ENCODE assay signal across 8 cellular contexts in the genomic region with DNA sequence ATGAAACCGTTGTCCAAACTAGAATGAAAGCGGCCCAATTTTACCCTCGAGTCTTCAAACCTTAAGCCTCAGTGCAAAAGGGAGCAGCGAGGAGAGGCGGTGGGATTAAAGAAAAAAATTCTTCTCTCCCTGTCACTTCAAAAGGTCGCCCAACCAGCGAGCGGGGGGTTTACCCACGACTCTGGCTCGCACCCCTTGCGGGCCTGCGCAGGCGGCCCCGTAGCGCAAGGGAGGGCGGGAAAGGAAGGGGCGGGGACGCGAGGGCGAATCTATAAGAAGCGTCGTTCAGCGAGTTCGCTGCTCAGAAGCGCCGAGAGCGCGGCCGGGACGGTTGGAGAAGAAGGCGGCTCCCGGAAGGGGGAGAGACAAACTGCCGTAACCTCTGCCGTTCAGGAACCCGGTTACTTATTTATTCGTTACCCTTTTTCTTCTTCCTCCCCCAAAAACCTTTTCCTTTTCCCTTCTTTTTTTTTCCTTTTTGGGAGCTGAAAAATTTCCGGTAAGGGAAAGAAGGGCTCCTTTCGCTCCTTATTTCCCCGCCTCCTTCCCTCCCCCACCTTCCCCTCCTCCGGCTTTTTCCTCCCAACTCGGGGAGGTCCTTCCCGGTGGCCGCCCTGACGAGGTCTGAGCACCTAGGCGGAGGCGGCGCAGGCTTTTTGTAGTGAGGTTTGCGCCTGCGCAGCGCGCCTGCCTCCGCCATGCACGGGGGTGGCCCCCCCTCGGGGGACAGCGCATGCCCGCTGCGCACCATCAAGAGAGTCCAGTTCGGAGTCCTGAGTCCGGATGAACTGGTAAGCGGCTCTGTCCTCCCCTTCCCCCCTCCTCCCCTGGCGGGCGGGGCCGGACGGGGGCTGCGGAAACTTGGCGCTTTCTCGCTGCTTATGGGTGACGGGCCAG. TPM values are rescaled to one million over a fixed set of nuclear protein-coding genes. Genes with fewer than 3 reads are reported as not detected.
DNase-seq lines count a peak whose midpoint lies in the region; ATAC-seq and TF ChIP-seq lines count a peak whose summit lies in the region.

A gene (plus strand): TSS at position 300 of the 897 bp plus-strand sequence.

- WGBS in tibial nerve, 2 donors: 1% methylated on average over 52 to 65 of the region's 68 CpGs

- ATAC-seq in HG02759 (IDR thresholded peaks at IDR 0.05; ENCODE audit: unreplicated experiment) (peak; percentile 75), Right ventricle myocardium superior (ENCODE audit: poor library complexity) (peak; percentile 84)
- peak; percentile 66 for ATAC-seq in activated naive CD8-positive, alpha-beta T cell treated with anti-CD3 and anti-CD28 coated beads, Interleukin-2, amount 50 U/mL, for 24 hours

- intact Hi-C loops in Right ventricle myocardium superior (cut with DNase I): loop anchor here (5.0 kb wide), 1 partner anchor 47 kb away; a partner anchor contains a TSS

- TF ChIP-seq EP300 in tibial nerve (IDR thresholded peaks at IDR 0.05): peak; percentile 85 to 100

- peak within 1 kb of the TSS; percentile 57 for H3K9ac ChIP-seq in parathyroid adenoma

- peak within 1 kb of the TSS; percentile 80 for H3K4me3 ChIP-seq in GM12864 (ENCODE audit: low read depth, low read length)
- peak within 1 kb of the TSS; percentile 97 for H3K4me3 ChIP-seq in parathyroid adenoma (ENCODE audit: low read depth, low read length)
- peak within 1 kb of the TSS; percentile 42 to 71 (median 62) for H3K4me3 ChIP-seq in tibial nerve

- no peak for TF ChIP-seq CTCF in GM12864 (IDR thresholded peaks at IDR 0.05; ENCODE audit: low read depth, low read length, missing control alignments)
- peak; percentile 14 for TF ChIP-seq CTCF in parathyroid adenoma (IDR thresholded peaks at IDR 0.05)
- peak in 3 of 5 experiments; percentile 15 to 38 (median 26) for TF ChIP-seq CTCF in tibial nerve (IDR thresholded peaks at IDR 0.05)

- H3K9me3 Mint-ChIP-seq in activated naive CD8-positive, alpha-beta T cell treated with anti-CD3 and anti-CD28 coated beads, Interleukin-2, amount 50 U/mL, for 24 hours: no peaks in the 10 kb centered on the region

- H3K27ac ChIP-seq in parathyroid adenoma: peak within 1 kb of the TSS; percentile 98
- peak within 1 kb of the TSS; percentile 98 to 100 (median 99) for H3K27ac ChIP-seq in tibial nerve

- H3K27ac Mint-ChIP-seq in activated naive CD8-positive, alpha-beta T cell treated with anti-CD3 and anti-CD28 coated beads, Interleukin-2, amount 50 U/mL, for 24 hours: peak within 1 kb of the TSS; percentile 100

- peaks cover 38% of the 10 kb centered on the region for H3K36me3 Mint-ChIP-seq in activated naive CD8-positive, alpha-beta T cell treated with anti-CD3 and anti-CD28 coated beads, Interleukin-2, amount 50 U/mL, for 24 hours (ENCODE audit: low read depth)

- peaks cover 50% of the 10 kb centered on the region for H3K79me2 ChIP-seq in parathyroid adenoma

- H3K9me3 ChIP-seq in parathyroid adenoma (ENCODE audit: control insufficient read depth, low read length) (no peaks in the 10 kb centered on the region), tibial nerve (no peaks in the 10 kb centered on the region)

- H3K27me3 Mint-ChIP-seq in activated naive CD8-positive, alpha-beta T cell treated with anti-CD3 and anti-CD28 coated beads, Interleukin-2, amount 50 U/mL, for 24 hours: peaks cover 2% of the 10 kb centered on the region

- H3K36me3 ChIP-seq in parathyroid adenoma (ENCODE audit: control insufficient read depth, insufficient read depth, low read length) (no peaks in the 10 kb centered on the region), tibial nerve (no peaks in the 10 kb centered on the region)

- H3K4me1 ChIP-seq in parathyroid adenoma (peaks cover 12% of the 10 kb centered on the region), tibial nerve (peaks cover 0 to 72% (median 48%) of the 10 kb centered on the region in 4 donors)

- H2AFZ ChIP-seq in parathyroid adenoma: peak within 1 kb of the TSS; percentile 80

- peak within 1 kb of the TSS; percentile 99 for H3K4me3 Mint-ChIP-seq in activated naive CD8-positive, alpha-beta T cell treated with anti-CD3 and anti-CD28 coated beads, Interleukin-2, amount 50 U/mL, for 24 hours

- H3K4me1 Mint-ChIP-seq in activated naive CD8-positive, alpha-beta T cell treated with anti-CD3 and anti-CD28 coated beads, Interleukin-2, amount 50 U/mL, for 24 hours: peaks cover 75% of the 10 kb centered on the region

- H3K27me3 ChIP-seq in parathyroid adenoma (ENCODE audit: control insufficient read depth, insufficient read depth, low read length): no peaks in the 10 kb centered on the region
- H3K27me3 ChIP-seq in tibial nerve: no peaks in the 10 kb centered on the region

- H3K4me2 ChIP-seq in parathyroid adenoma (ENCODE audit: low read length): peak within 1 kb of the TSS; percentile 100

- DNase-seq in GM12864 (ENCODE audit: low read depth): peak; percentile 93
- peak; percentile 91 to 97 (median 93) for DNase-seq in NCI-H1417 (lab: John Stamatoyannopoulos, UW)
- DNase-seq in SW 1271 (lab: John Stamatoyannopoulos, UW): peak; percentile 86 to 96
- DNase-seq in activated naive CD8-positive, alpha-beta T cell treated with anti-CD3 and anti-CD28 coated beads, Interleukin-2, amount 50 U/mL, for 24 hours: peak; percentile 98
- peak; percentile 99 for DNase-seq in Right ventricle myocardium superior
- DNase-seq in tibial nerve (ENCODE audit: low spot score in 2 of 2): peak; percentile 95 to 96

- TF ChIP-seq POLR2A in tibial nerve (IDR thresholded peaks at IDR 0.05): peak; percentile 100

RNA-seq across cellular contexts. Expression of the gene that starts here (rescaled TPM):
- total RNA-seq in Right ventricle myocardium superior (32.9 TPM), tibial nerve (100 to 1,000 TPM in 3 of 4 donors, 10 to 100 TPM in 1; 87.0 to 163 (median 125) TPM)

Comparison
In these comparisons a context has a peak if more than half of its experiments do, and no peak if none do; other contexts are left out.
1. Peak in every context shown above with its lines: DNase-seq, ATAC-seq, H3K4me3 ChIP-seq and H3K27ac ChIP-seq.